Comparison of ENCODE assay signal across 1 cellular context in genomic region chr11:16737860-16738197, GRCh38.
A peak's percentile ranks its signal among the peaks of the same experiment; 100 is the strongest.
TF ChIP-seq lines count a peak whose summit lies in the region.

No MANE protein-coding gene starts in this region.

TF ChIP-seq in HepG2, 621 proteins besides CTCF, POLR2A, EP300 and RAD21 (continued from another document):
- TF ChIP-seq RERE (CRISPR knock-in tag; IDR thresholded peaks at IDR 0.05; ENCODE audit: low read depth) (no peak), ZNF263 (CRISPR knock-in tag; IDR thresholded peaks at IDR 0.05) (peak; percentile 93), ZNF138 (CRISPR knock-in tag; IDR thresholded peaks at IDR 0.05; ENCODE audit: low read depth) (0 out of 2 replicates have a peak, but pooled peaks have one; percentile 3), ZNF3 (CRISPR knock-in tag; IDR thresholded peaks at IDR 0.05) (0 out of 2 replicates have a peak, but pooled peaks have one; percentile 1)
